Comparison of ENCODE assay signal across 8 cellular contexts in genomic region chr13:59318320-59318930, GRCh38.
DNase-seq lines count a peak whose midpoint lies in the region; ATAC-seq and TF ChIP-seq lines count a peak whose summit lies in the region.

No MANE protein-coding gene starts in this region.

- ATAC-seq in GM18519 (IDR thresholded peaks at IDR 0.05; ENCODE audit: low FRiP score, unreplicated experiment), result peak; percentile 64
- ATAC-seq in HG03354 (IDR thresholded peaks at IDR 0.05; ENCODE audit: poor library complexity, severe bottlenecking, unreplicated experiment), result peak; percentile 91
- peak in 1 of 2 donors; percentile 55 for ATAC-seq in upper lobe of left lung (ENCODE audit: low FRiP score in 2 of 2)

- no peak overlapping the region for H2AFZ ChIP-seq in fibroblast of lung (ENCODE audit: low read length)
- H2AFZ ChIP-seq in neural progenitor cell (replicated peaks), result peak overlapping the region; percentile 55

- H4K20me1 ChIP-seq in fibroblast of lung (ENCODE audit: control insufficient read depth, extremely low read depth, insufficient read depth, low read length) (no peaks in the 10 kb centered on the region), neural progenitor cell (ENCODE audit: low read depth) (no peaks in the 10 kb centered on the region)

- no peak overlapping the region for H3K27ac Mint-ChIP-seq in neural progenitor cell

- H3K4me3 ChIP-seq in fibroblast of lung (replicated peaks in 1 of 4; ENCODE audit: control extremely low read depth in 1 of 4, insufficient read depth in 1 of 4, low read depth in 3 of 4, low read length in 4 of 4), result no peak overlapping the region
- H3K4me3 ChIP-seq in neural progenitor cell, result no peak overlapping the region
- H3K4me3 ChIP-seq in upper lobe of left lung, result no peak overlapping the region

- H3K36me3 ChIP-seq in fibroblast of lung (ENCODE audit: control insufficient read depth, insufficient read depth, low read length), result no peaks in the 10 kb centered on the region
- H3K36me3 ChIP-seq in neural progenitor cell, result no peaks in the 10 kb centered on the region
- no peaks in the 10 kb centered on the region for H3K36me3 ChIP-seq in upper lobe of left lung

- H3K9me3 ChIP-seq in fibroblast of lung (ENCODE audit: control insufficient read depth, insufficient read depth, low read depth, low read length) (no peaks in the 10 kb centered on the region), neural progenitor cell (ENCODE audit: low read depth) (no peaks in the 10 kb centered on the region), upper lobe of left lung (no peaks in the 10 kb centered on the region)

- H3K79me2 ChIP-seq in fibroblast of lung (ENCODE audit: control insufficient read depth, insufficient read depth, low read length), result no peaks in the 10 kb centered on the region
- H3K79me2 ChIP-seq in neural progenitor cell (ENCODE audit: low read depth), result no peaks in the 10 kb centered on the region

- no peak overlapping the region for H3K4me3 Mint-ChIP-seq in neural progenitor cell

- H3K4me2 ChIP-seq in fibroblast of lung (ENCODE audit: extremely low read depth, insufficient read depth, low read length) (no peak overlapping the region), neural progenitor cell (no peak overlapping the region)

- no peak for TF ChIP-seq EP300 in upper lobe of left lung (IDR thresholded peaks at IDR 0.05)

- H3K27me3 ChIP-seq in fibroblast of lung (ENCODE audit: control insufficient read depth, insufficient read depth, low read length) (no peaks in the 10 kb centered on the region), neural progenitor cell (no peaks in the 10 kb centered on the region), upper lobe of left lung (no peaks in the 10 kb centered on the region)

- H3K4me1 ChIP-seq in fibroblast of lung (ENCODE audit: control insufficient read depth, extremely low read depth, insufficient read depth, low read length) (no peaks in the 10 kb centered on the region), neural progenitor cell (no peaks in the 10 kb centered on the region), upper lobe of left lung (peaks cover 0 to 5% (median 0%) of the 10 kb centered on the region in 4 donors)

- H3K9me3 Mint-ChIP-seq in neural progenitor cell, result peaks cover 3% of the 10 kb centered on the region

- 42 to 44% methylated on average over 4 of the region's 4 CpGs for WGBS in upper lobe of left lung, 2 donors

- no peaks in the 10 kb centered on the region for H3K36me3 Mint-ChIP-seq in neural progenitor cell

- TF ChIP-seq CTCF in AG09319 (IDR thresholded peaks at IDR 0.05; ENCODE audit: low read depth, low read length) (peak; percentile 76), fibroblast of lung (conservative IDR thresholded peaks at IDR 0.05 in 1 of 2, IDR thresholded peaks at IDR 0.05 in 1 of 2; ENCODE audit: low read depth in 1 of 2, low read length in 2 of 2) (peak; percentile 77 to 83), neural progenitor cell (IDR thresholded peaks at IDR 0.05) (peak; percentile 91), upper lobe of left lung (IDR thresholded peaks at IDR 0.05) (peak; percentile 19 to 53 (median 44))

- no peaks in the 10 kb centered on the region for H3F3A ChIP-seq in neural progenitor cell (ENCODE audit: low read depth)

- TF ChIP-seq POLR2A in upper lobe of left lung (IDR thresholded peaks at IDR 0.05), result no peak

- H3K27me3 Mint-ChIP-seq in neural progenitor cell (ENCODE audit: insufficient read depth, low read depth), result no peaks in the 10 kb centered on the region

- peaks cover 5% of the 10 kb centered on the region for H3K4me1 Mint-ChIP-seq in neural progenitor cell

- H3K27ac ChIP-seq in fibroblast of lung (ENCODE audit: insufficient read depth, low read length), result no peak overlapping the region
- no peak overlapping the region for H3K27ac ChIP-seq in neural progenitor cell
- H3K27ac ChIP-seq in upper lobe of left lung, result peak overlapping the region in 1 of 4 donors; percentile 44

- DNase-seq in AG09319 (ENCODE audit: extremely low read depth, low read depth) (peak; percentile 18), NCI-H82 (lab: John Stamatoyannopoulos, UW) (peak; percentile 94), fibroblast of lung (ENCODE audit: low read depth in 2 of 2) (peak; percentile 39 to 64), neural progenitor cell (ENCODE audit: low spot score) (peak; percentile 91), upper lobe of left lung (peak in 1 of 2 donors; percentile 42)
- peak; percentile 85 for DNase-seq in activated CD8-positive, alpha-beta memory T cell treated with anti-CD3 and anti-CD28 coated beads, Interleukin-2, amount 50 U/mL, for 48 hours

- H3K9ac ChIP-seq in fibroblast of lung (ENCODE audit: insufficient read depth, low read length), result no peak overlapping the region
- H3K9ac ChIP-seq in neural progenitor cell, result no peak overlapping the region
